ENCODE assay signal across 27 cellular contexts in genomic region chr22:32016081-32016480, GRCh38. TPM values are rescaled to one million over a fixed set of nuclear protein-coding genes. Genes with fewer than 3 reads are reported as not detected.
DNase-seq lines count a peak whose midpoint lies in the region; TF ChIP-seq lines count a peak whose summit lies in the region.
"Had no signal": no experiment of that assay in that cellular context is flagged by ENCODE, and none has a peak within 500 bp of the region (broad histone marks: within the 10 kb centered on the region; RNA-seq: fewer than 3 reads in every experiment).

No MANE protein-coding gene starts in this region.

- H2AFZ ChIP-seq in Karpas-422 (ENCODE audit: low read length): no peak overlapping the region

- no peak overlapping the region for H3K4me2 ChIP-seq in Karpas-422 (ENCODE audit: low read depth, low read length, poor library complexity, severe bottlenecking)
- H3K4me2 ChIP-seq: A549 had no signal

- H3K4me1 Mint-ChIP-seq in MCF 10A (ENCODE audit: insufficient read depth, unreplicated experiment): peaks cover 12% of the 10 kb centered on the region
- H3K4me1 Mint-ChIP-seq: B cell; CD4-positive, alpha-beta memory T cell; CD8-positive, alpha-beta memory T cell had no signal

- no peaks in the 10 kb centered on the region for H3K36me3 Mint-ChIP-seq in MCF 10A (ENCODE audit: insufficient read depth, unreplicated experiment)

- no peaks in the 10 kb centered on the region for H3K79me2 ChIP-seq in Karpas-422 (ENCODE audit: low read length)

- POLR2A ChIA-PET in MCF 10A (lab: Yijun Ruan, JAX): no interaction called here

- H3K9me3 ChIP-seq in breast epithelium (peaks cover 19 to 24% of the 10 kb centered on the region in 2 donors), Karpas-422 (ENCODE audit: low read length) (peaks cover 4% of the 10 kb centered on the region; the same call in 1 of the 2 replicates)

- no peak overlapping the region for H3K4me3 Mint-ChIP-seq in MCF 10A (ENCODE audit: unreplicated experiment)
- H3K4me3 Mint-ChIP-seq: B cell; CD4-positive, alpha-beta memory T cell; CD8-positive, alpha-beta memory T cell had no signal

- no peak overlapping the region for H3K9ac ChIP-seq in Karpas-422 (ENCODE audit: low read length)
- H3K9ac ChIP-seq: BLaER1 treated with 17β-estradiol and CSF1 and Interleukin-3, amounts not matched to agents 10 nM and 100 nM had no signal

- no peak overlapping the region for H3K4me3 ChIP-seq in breast epithelium
- H3K4me3 ChIP-seq in Karpas-422 (ENCODE audit: low read length): no peak overlapping the region
- no peak overlapping the region for H3K4me3 ChIP-seq in NB4 (ENCODE audit: low read depth, low read length)
- H3K4me3 ChIP-seq: A549; BLaER1 treated with 17β-estradiol and CSF1 and Interleukin-3, amounts not matched to agents 10 nM and 100 nM had no signal

- H3K27me3 ChIP-seq in breast epithelium: no peaks in the 10 kb centered on the region
- H3K27me3 ChIP-seq in Karpas-422 (ENCODE audit: low read length): no peaks in the 10 kb centered on the region; the same call in 1 of the 2 replicates
- H3K27me3 ChIP-seq: BLaER1 treated with 17β-estradiol and CSF1 and Interleukin-3, amounts not matched to agents 10 nM and 100 nM had no signal

- BruUV-seq in MCF 10A (replicated peaks; lab: Mats Ljungman, UMichigan): no TSS peak

- H3K36me3 ChIP-seq in breast epithelium: no peaks in the 10 kb centered on the region
- peaks cover 4% of the 10 kb centered on the region; the same call in 1 of the 2 replicates for H3K36me3 ChIP-seq in Karpas-422 (ENCODE audit: insufficient read depth, low read length)
- H3K36me3 ChIP-seq: BLaER1 treated with 17β-estradiol and CSF1 and Interleukin-3, amounts not matched to agents 10 nM and 100 nM had no signal

- H3K4me1 ChIP-seq in breast epithelium (no peaks in the 10 kb centered on the region), Karpas-422 (ENCODE audit: low read length) (no peaks in the 10 kb centered on the region)
- H3K4me1 ChIP-seq: A549 had no signal

- TF ChIP-seq CTCF in MCF 10A (IDR thresholded peaks at IDR 0.05; ENCODE audit: unreplicated experiment): no peak
- no peak for TF ChIP-seq CTCF in breast epithelium (IDR thresholded peaks at IDR 0.05)
- no peak for TF ChIP-seq CTCF in NB4 (IDR thresholded peaks at IDR 0.05; ENCODE audit: low read depth, low read length)

- no peak overlapping the region for H3K27ac ChIP-seq in breast epithelium
- H3K27ac ChIP-seq in Karpas-422 (ENCODE audit: low read length): no peak overlapping the region
- H3K27ac ChIP-seq: 22Rv1; A549; BLaER1 treated with 17β-estradiol and CSF1 and Interleukin-3, amounts not matched to agents 10 nM and 100 nM; C4-2B had no signal

- DNase-seq in SIG-M5 treated with dmso at 0.1 percent for 504 hours (lab: John Stamatoyannopoulos, UW; ENCODE audit: unreplicated experiment) (peak; percentile 19), SIG-M5 (lab: John Stamatoyannopoulos, UW) (no peak), MCF 10A (ENCODE audit: unreplicated experiment) (peak; percentile 29), breast epithelium (ENCODE audit: low spot score in 2 of 2) (no peak), Karpas-422 (peak; percentile 12), NB4 (ENCODE audit: low read depth) (peak; percentile 89), kidney glomerular epithelial cell (lab: John Stamatoyannopoulos, UW) (no peak)
- DNase-seq in stimulated activated CD4-positive, alpha-beta T cell treated with anti-CD3 and anti-CD28 coated beads, Interleukin-12 subunit alpha, Interleukin-12 subunit beta, amount 100 ng/mL, for 4 hours: no peak
- DNase-seq: AML-193; CD4-positive, alpha-beta memory T cell; CD8-positive, alpha-beta memory T cell; COR-L47; DMS 273 treated with DMSO at 0.1 percent for 48 hours; DMS153; DMS53; DMS79; DND-41; EL; GDM1 had no signal

- peaks cover 15% of the 10 kb centered on the region for H3K27me3 Mint-ChIP-seq in MCF 10A (ENCODE audit: insufficient read depth, unreplicated experiment)

- H3K9me2 ChIP-seq in Karpas-422 (replicated peaks; ENCODE audit: insufficient read depth, low read length): no peaks in the 10 kb centered on the region

- no peaks in the 10 kb centered on the region for H3K9me3 Mint-ChIP-seq in MCF 10A (ENCODE audit: unreplicated experiment)

- TF ChIP-seq POLR2A in breast epithelium (IDR thresholded peaks at IDR 0.05) (no peak), NB4 (IDR thresholded peaks at IDR 0.05; ENCODE audit: extremely low read depth, insufficient read length) (no peak)

- CTCF ChIA-PET in MCF 10A (lab: Yijun Ruan, JAX): interaction anchor here (0.6 kb wide), 1 partner anchor 191 kb away, joined by 3 read pairs; no protein-coding TSS in a partner anchor

- H3K27ac Mint-ChIP-seq in MCF 10A (ENCODE audit: low read depth, unreplicated experiment): no peak overlapping the region
- H3K27ac Mint-ChIP-seq: B cell; CD4-positive, alpha-beta memory T cell; CD8-positive, alpha-beta memory T cell had no signal

- intact Hi-C loops in MCF 10A (cut with micrococcal nuclease): no loop called here
- intact Hi-C loops in breast epithelium (cut with DNase I; ENCODE audit: low total_unique reads): no loop called here

- no peaks in the 10 kb centered on the region for H4K20me1 ChIP-seq in Karpas-422 (ENCODE audit: insufficient read depth, low read depth, low read length)
- H4K20me1 ChIP-seq: BLaER1 treated with 17β-estradiol and CSF1 and Interleukin-3, amounts not matched to agents 10 nM and 100 nM had no signal

RNA-seq across cellular contexts. Expression of gene SLC5A1, which starts 27.0 kb away (rescaled TPM):
- not detected in 2 replicates for total RNA-seq in MCF 10A (2022)
- 1 to 10 TPM in 2 of 3 donors, not detected in 1; 1.3 to 5.3 TPM for total RNA-seq in breast epithelium
- not detected in 2 replicates for total RNA-seq in Karpas-422 (2014; rRNA removed; shearing (Covaris generic); ENCODE audit: low replicate concordance)
- total RNA-seq: A172; B cell; CD4-positive, alpha-beta memory T cell; CD8-positive, alpha-beta memory T cell; Daoy; G401 had no signal

Comparison
In these comparisons a context has a peak if more than half of its experiments do, and no peak if none do; other contexts are left out.
1. DNase-seq: peak in SIG-M5 treated with dmso at 0.1 percent for 504 hours (single experiment), MCF 10A (single experiment), Karpas-422 (single experiment) and NB4 (single experiment); none in SIG-M5 (single experiment), breast epithelium (0 of 2), stimulated activated CD4-positive, alpha-beta T cell treated with anti-CD3 and anti-CD28 coated beads, Interleukin-12 subunit alpha, Interleukin-12 subunit beta, amount 100 ng/mL, for 4 hours (single experiment) and kidney glomerular epithelial cell (single experiment).